In genomic region chr7:149623262-149623997, GRCh38 we compare ENCODE assay signal across 7 cellular contexts.
A peak's percentile ranks its signal among the peaks of the same experiment; 100 is the strongest.
DNase-seq lines count a peak whose midpoint lies in the region; TF ChIP-seq lines count a peak whose summit lies in the region.
"Not testable (repeated sequence)": the region's sequence is repeated elsewhere in the genome, so short reads cannot be mapped to it uniquely, and the experiment has no call there.

No MANE protein-coding gene starts in this region.

- H3K4me1 Mint-ChIP-seq in brain, result peaks cover 36% of the 10 kb centered on the region

- H3K27ac Mint-ChIP-seq in brain, result peak overlapping the region; percentile 85 to 95 (median 93)

- not testable (repeated sequence) for DNase-seq in NB4 (ENCODE audit: low read depth); retinal pigment epithelial cell (ENCODE audit: low read depth)
- DNase-seq in T1000 (lab: John Stamatoyannopoulos, UW), result peak; percentile 15
- peak; percentile 72 to 84 for DNase-seq in foreskin fibroblast
- peak; percentile 38 to 77 for DNase-seq in lung microvascular endothelial cell (ENCODE audit: low read depth in 2 of 2)

- H3K36me3 Mint-ChIP-seq in brain, result peaks cover 35% of the 10 kb centered on the region

- TF ChIP-seq POLR2A in NB4 (IDR thresholded peaks at IDR 0.05; ENCODE audit: extremely low read depth, insufficient read length), result not testable (repeated sequence)

- not testable (repeated sequence) for H3K4me1 ChIP-seq in ES-I3 (ENCODE audit: insufficient read depth, low read length)

- peaks cover 16% of the 10 kb centered on the region for H3K27me3 Mint-ChIP-seq in brain

- peaks cover 16% of the 10 kb centered on the region for H3K36me3 ChIP-seq in ES-I3 (ENCODE audit: insufficient read depth, low read length)

- H3K9me3 Mint-ChIP-seq in brain, result not testable (repeated sequence)

- H3K9ac ChIP-seq in ES-I3 (ENCODE audit: low read depth, low read length), result peak overlapping the region; percentile 82

- peak overlapping the region; percentile 95 to 99 (median 96) for H3K4me3 Mint-ChIP-seq in brain

- not testable (repeated sequence) for TF ChIP-seq CTCF in NB4 (IDR thresholded peaks at IDR 0.05; ENCODE audit: low read depth, low read length); brain (conservative IDR thresholded peaks at IDR 0.05); foreskin fibroblast (IDR thresholded peaks at IDR 0.05; ENCODE audit: low read depth, low read length); retinal pigment epithelial cell (conservative IDR thresholded peaks at IDR 0.05; ENCODE audit: low read depth, low read length)

- H3K9me3 ChIP-seq in ES-I3 (ENCODE audit: control insufficient read depth, insufficient read depth, low read length), result not testable (repeated sequence)

- peak overlapping the region; percentile 88 for H3K4me3 ChIP-seq in NB4 (ENCODE audit: low read depth, low read length)
- H3K4me3 ChIP-seq in foreskin fibroblast (ENCODE audit: low read depth in 1 of 2, low read length in 2 of 2), result peak overlapping the region; percentile 64 to 95
- peak overlapping the region; percentile 85 for H3K4me3 ChIP-seq in retinal pigment epithelial cell (ENCODE audit: low read length)
